ENCODE assay signal across 17 cellular contexts in genomic region chr2:235371018-235371417, GRCh38.
"Had no signal": no experiment of that assay in that cellular context is flagged by ENCODE, and none has a peak within 500 bp of the region (broad histone marks: within the 10 kb centered on the region; RNA-seq: fewer than 3 reads in every experiment).

No MANE protein-coding gene starts in this region.

- H3K36me3 ChIP-seq: brain microvascular endothelial cell, spleen had no signal

- H3K27ac ChIP-seq: brain microvascular endothelial cell, epithelial cell of prostate, spleen had no signal

- H3K9me3 ChIP-seq: spleen had no signal

- H3K4me3 ChIP-seq: spleen had no signal

- H3K27me3 ChIP-seq: brain microvascular endothelial cell had no signal

- ATAC-seq: activated CD8-positive, alpha-beta T cell treated with anti-CD3 and anti-CD28 coated beads for 36 hours; activated naive CD8-positive, alpha-beta T cell treated with anti-CD3 and anti-CD28 coated beads, Interleukin-2, amount 50 U/mL, for 24 hours had no signal

- DNase-seq: activated CD4-positive, alpha-beta T cell treated with anti-CD3 and anti-CD28 coated beads for 48 hours; activated CD4-positive, CD25-positive, alpha-beta regulatory T cell; activated CD8-positive, alpha-beta T cell treated with anti-CD3 and anti-CD28 coated beads for 36 hours; activated naive CD4-positive, alpha-beta T cell treated with anti-CD3 and anti-CD28 coated beads for 36 hours; activated naive CD8-positive, alpha-beta T cell treated with anti-CD3 and anti-CD28 coated beads, Interleukin-2, amount 50 U/mL, for 24 hours; activated T-cell treated with anti-CD3 and anti-CD28 coated beads, Interleukin-2, amount 50 U/mL, for 24 hours; aorta; brain microvascular endothelial cell; central memory CD4-positive, alpha-beta T cell; endodermal cell; foreskin fibroblast; nucleus accumbens; retina; spleen; stimulated activated naive CD4-positive, alpha-beta T cell; T1000 had no signal
